Comparison of ENCODE assay signal across 1 cellular context in genomic region chr5:57111993-57112392, GRCh38.
TF ChIP-seq lines count a peak whose summit lies in the region.

No MANE protein-coding gene starts in this region.

TF ChIP-seq in H1, 55 proteins besides CTCF, POLR2A, EP300 and RAD21:
- TF ChIP-seq HDAC6 (IDR thresholded peaks at IDR 0.05; ENCODE audit: low read depth, low read length) (no peak), BCL11A (IDR thresholded peaks at IDR 0.05; ENCODE audit: low read depth in 2 of 2, low read length in 2 of 2) (no peak), HDAC2 (IDR thresholded peaks at IDR 0.05; ENCODE audit: borderline replicate concordance in 1 of 2, low read depth in 2 of 2, low read length in 2 of 2) (no peak), SUZ12 (IDR thresholded peaks at IDR 0.05; ENCODE audit: low read length) (no peak), EGR1 (IDR thresholded peaks at IDR 0.05; ENCODE audit: borderline replicate concordance, low read depth, low read length) (no peak), RFX5 (IDR thresholded peaks at IDR 0.05; ENCODE audit: borderline replicate concordance, low read depth, low read length) (no peak), TAF7 (optimal IDR thresholded peaks at IDR 0.05; ENCODE audit: borderline replicate concordance, low read depth, low read length) (no peak), CTBP2 (IDR thresholded peaks at IDR 0.05; ENCODE audit: borderline replicate concordance, insufficient read depth, insufficient read length, low read length) (no peak), KDM1A (IDR thresholded peaks at IDR 0.05; ENCODE audit: borderline replicate concordance, low read length) (no peak), SP1 (IDR thresholded peaks at IDR 0.05; ENCODE audit: low read depth, low read length) (no peak), MAX (IDR thresholded peaks at IDR 0.05) (no peak), USF2 (IDR thresholded peaks at IDR 0.05; ENCODE audit: low read length) (no peak)
